ENCODE assay signal across 1 cellular context in genomic region chr1:226325178-226325577, GRCh38.
TF ChIP-seq lines count a peak whose summit lies in the region.

No MANE protein-coding gene starts in this region.

TF ChIP-seq in GM23338, 12 proteins besides CTCF, POLR2A, EP300 and RAD21 (continued from another document):
- TF ChIP-seq ZNF462 (CRISPR knock-in tag; IDR thresholded peaks at IDR 0.05) (no peak), JUNB (IDR thresholded peaks at IDR 0.05; ENCODE audit: unreplicated experiment) (no peak), NANOG (IDR thresholded peaks at IDR 0.05; ENCODE audit: borderline replicate concordance) (no peak), EZH2phosphoT487 (IDR thresholded peaks at IDR 0.05; ENCODE audit: unreplicated experiment) (no peak), STAT1 (IDR thresholded peaks at IDR 0.05; ENCODE audit: unreplicated experiment) (no peak), CREB1 (CRISPR knock-in tag; IDR thresholded peaks at IDR 0.05; ENCODE audit: low read depth) (no peak), ETS1 (IDR thresholded peaks at IDR 0.05) (no peak), ZNF114 (CRISPR knock-in tag; IDR thresholded peaks at IDR 0.05) (no peak), REST (IDR thresholded peaks at IDR 0.05; ENCODE audit: unreplicated experiment) (no peak), POLR2AphosphoS5 (IDR thresholded peaks at IDR 0.05; ENCODE audit: low read depth) (no peak), ZNF331 (CRISPR knock-in tag; IDR thresholded peaks at IDR 0.05; ENCODE audit: low read depth) (no peak)
TF ChIP-seq in GM23338: peak in this region for 0.
